In the genomic region with DNA sequence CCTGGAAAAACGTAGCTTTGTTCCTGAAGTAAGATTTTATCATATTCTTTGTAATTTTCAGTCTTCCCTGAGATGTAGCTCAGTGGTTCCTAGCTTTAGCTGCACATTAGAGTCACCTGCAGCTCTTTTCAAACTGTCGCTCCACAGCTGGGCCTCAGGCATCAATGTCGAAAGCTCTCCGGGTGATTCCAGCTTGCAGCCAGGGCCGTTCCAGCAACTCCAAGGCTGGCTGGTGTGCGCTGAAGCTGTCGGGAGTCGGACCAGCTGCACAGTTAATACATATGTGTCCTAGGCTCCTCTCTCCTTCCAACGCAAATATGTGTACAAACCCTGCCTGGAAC, we compare ENCODE assay signal across 8 cellular contexts. TPM values are rescaled to one million over a fixed set of nuclear protein-coding genes. Genes with fewer than 3 reads are reported as not detected.
DNase-seq lines count a peak whose midpoint lies in the region; ATAC-seq, FAIRE-seq and TF ChIP-seq lines count a peak whose summit lies in the region.

No MANE protein-coding gene starts in this region.

- H3K4me2 ChIP-seq in GM12878 (ENCODE audit: control insufficient read depth, insufficient read depth): peak overlapping the region; percentile 87

- H3K27me3 ChIP-seq in GM12878 (replicated peaks in 1 of 2; ENCODE audit: control insufficient read depth in 2 of 2, insufficient read depth in 2 of 2, low read length in 1 of 2): no peaks in the 10 kb centered on the region

- CTCF ChIA-PET in GM12878 (lab: Yijun Ruan, JAX): interaction anchor here (0.6 to 2.3 kb wide), 10 partner anchors 42 to 298 kb away, joined by 3 to 10 read pairs (median 4); a partner anchor contains a TSS

- TSS peak; percentile 96 for BruUV-seq in GM12878 (replicated peaks; lab: Mats Ljungman, UMichigan)

- peak overlapping the region; percentile 95 for H3K27ac ChIP-seq in GM12878 (ENCODE audit: control insufficient read depth, insufficient read depth)

- H3K27ac Mint-ChIP-seq in mesothelial cell of epicardium: peak overlapping the region; percentile 95

- H3K4me1 Mint-ChIP-seq in mesothelial cell of epicardium: peaks cover 27% of the 10 kb centered on the region

- WGBS in GM12878 (ENCODE audit: insufficient coverage, insufficient replicate concordance, low lambda C conversion rate, missing lambda C conversion rate): 0% methylated on average over 9 of the region's 9 CpGs

- peak overlapping the region; percentile 100 for H2AFZ ChIP-seq in GM12878 (ENCODE audit: control insufficient read depth, low read depth, low read length)

- peak overlapping the region; percentile 94 for H3K4me3 Mint-ChIP-seq in mesothelial cell of epicardium

- ATAC-seq in HG03196 (IDR thresholded peaks at IDR 0.05; ENCODE audit: unreplicated experiment) (peak; percentile 9), GM12878 (peak; percentile 54)

- DNase-seq in DMS53 treated with DMSO at 0.1 percent for 48 hours (lab: John Stamatoyannopoulos, UW; ENCODE audit: unreplicated experiment) (peak; percentile 69), DMS53 (lab: John Stamatoyannopoulos, UW) (no peak), GM12878 (ENCODE audit: low read depth, low spot score) (no peak), mesothelial cell of epicardium (ENCODE audit: low spot score in 2 of 2, unreplicated experiment in 2 of 2) (no peak), Ammon's horn (ENCODE audit: low spot score) (no peak), DMS153 treated with DMSO at 0.1 percent for 48 hours (lab: John Stamatoyannopoulos, UW; ENCODE audit: unreplicated experiment) (no peak)
- no peak for DNase-seq in activated CD4-positive, CD25-positive, alpha-beta regulatory T cell treated with anti-CD3 and anti-CD28 coated beads, Interleukin-2, amount 50 U/mL, for 72 hours

- TF ChIP-seq RAD21 in GM12878 (IDR thresholded peaks at IDR 0.05; ENCODE audit: insufficient read depth, low read depth, low read length): no peak

- H4K20me1 ChIP-seq in GM12878 (ENCODE audit: control insufficient read depth, insufficient read depth): no peaks in the 10 kb centered on the region

- no peaks in the 10 kb centered on the region for H3K36me3 Mint-ChIP-seq in mesothelial cell of epicardium

- peak overlapping the region; percentile 97 for H3K9ac ChIP-seq in GM12878 (ENCODE audit: control insufficient read depth, insufficient read depth, low read length)

- peak overlapping the region; percentile 86 for H3K4me3 ChIP-seq in GM12878

- in situ Hi-C loops in GM12878 (cut with MboI): no loop called here

- peaks cover 5% of the 10 kb centered on the region; the same call in 1 of the 2 replicates for H3K4me1 ChIP-seq in GM12878 (ENCODE audit: control insufficient read depth, insufficient read depth, low read length)

- FAIRE-seq in GM12878 (lab: Jason Lieb, UNC): no peak

- no peak for TF ChIP-seq EP300 in GM12878 (IDR thresholded peaks at IDR 0.05; ENCODE audit: borderline replicate concordance in 1 of 2, control insufficient read depth in 1 of 2, low read depth in 2 of 2, low read length in 2 of 2)

- no peaks in the 10 kb centered on the region for H3K9me3 ChIP-seq in GM12878 (replicated peaks; ENCODE audit: control insufficient read depth, insufficient read depth, low read length)

- H3K9me3 Mint-ChIP-seq in mesothelial cell of epicardium: no peaks in the 10 kb centered on the region

- no peaks in the 10 kb centered on the region for H3K36me3 ChIP-seq in GM12878 (ENCODE audit: control insufficient read depth in 2 of 2, insufficient read depth in 2 of 2, low read length in 1 of 2)

- TF ChIP-seq CTCF in GM12878 (IDR thresholded peaks at IDR 0.05 in 2 of 3, conservative IDR thresholded peaks at IDR 0.05 in 1 of 3; ENCODE audit: control insufficient read depth in 2 of 3, extremely low read depth in 1 of 3, insufficient read depth in 1 of 3, low read depth in 3 of 3, low read length in 3 of 3) (no peak), mesothelial cell of epicardium (IDR thresholded peaks at IDR 0.05; ENCODE audit: unreplicated experiment) (no peak)

- POLR2A ChIA-PET in GM12878 (lab: Charles Lee): interaction anchor here (0.7 to 1.4 kb wide), 3 partner anchors 41 to 44 kb away, joined by 3 read pairs; a partner anchor contains a TSS

- intact Hi-C loops in GM12878 (cut with micrococcal nuclease; ENCODE audit: unreplicated experiment): loop anchor here (2.0 kb wide), 2 partner anchors 42 kb away; a partner anchor contains a TSS

- peaks cover 13% of the 10 kb centered on the region for H3K79me2 ChIP-seq in GM12878 (ENCODE audit: control insufficient read depth, insufficient read depth, low read length)

- no peak for TF ChIP-seq POLR2A in GM12878 (IDR thresholded peaks at IDR 0.05; ENCODE audit: low read depth, low read length)

- RAD21 ChIA-PET in GM12878 (lab: Charles Lee; ENCODE audit: unreplicated experiment): interaction anchor here (1.7 to 3.2 kb wide), 2 partner anchors 43 to 143 kb away, joined by 4 to 17 read pairs; a partner anchor contains a TSS

- no peaks in the 10 kb centered on the region for H3K27me3 Mint-ChIP-seq in mesothelial cell of epicardium (ENCODE audit: low read depth)

- SMC1A ChIA-PET in GM12878 (lab: Charles Lee; ENCODE audit: uncharacterized antibody, unreplicated experiment): interaction anchor here (1.3 to 1.6 kb wide), 4 partner anchors 30 to 238 kb away, joined by 4 to 6 read pairs (median 5); a partner anchor contains a TSS

RNA-seq across cellular contexts. Expression of a gene that starts 0.6 kb away (rescaled TPM):
- 5.5 and 6.8 TPM in 2 replicates for total RNA-seq in GM12878 (2013; cell fraction: nucleolus; rRNA removed)
- total RNA-seq in GM12878 (2014; rRNA removed): 2.8 and 4.0 TPM in 2 replicates
- 4.2 and 4.7 TPM in 2 replicates for total RNA-seq in GM12878 (2014; rRNA removed; fragmentation: Illumina TruSeq; extraction: Trizol)
- total RNA-seq in GM12878 (2021): 3.5 TPM in 2 replicates
- polyA plus RNA-seq in GM12878 (2011; ENCODE audit: low read depth): 0.60 TPM
- polyA plus RNA-seq in GM12878 (2011; rRNA removed): 4.5 and 5.1 TPM in 2 replicates
- polyA plus RNA-seq in GM12878 (2011; cell fraction: cytosol; rRNA removed): 3.6 and 4.5 TPM in 2 replicates
- 3.0 and 4.1 TPM in 2 replicates for polyA plus RNA-seq in GM12878 (2011; cell fraction: nucleus; rRNA removed)
- polyA plus RNA-seq in GM12878 (2012): 0.92 and 2.7 TPM in 2 replicates
- polyA plus RNA-seq in GM12878 (2014; fragmentation: Illumina TruSeq; extraction: Trizol): 4.1 and 4.6 TPM in 2 replicates
- 1 to 10 TPM; 3.0 to 3.4 TPM for polyA plus RNA-seq in GM12878 (2014; fragmentation: Nextera tagmentation; extraction: Ambion mirVana)
- 2.4 and 2.5 TPM in 2 replicates for polyA plus RNA-seq in GM12878 (2014; rRNA removed)
- 1 to 10 TPM; 3.1 to 3.3 TPM for polyA plus RNA-seq in GM12878 (2016; fragmentation: Nextera tagmentation; extraction: Ambion mirVana)
- polyA minus RNA-seq in GM12878 (2011; rRNA and poly(A)+ RNA removed): 8.0 and 10.1 TPM in 2 replicates
- 1.7 and 4.1 TPM in 2 replicates for polyA minus RNA-seq in GM12878 (2011; cell fraction: cytosol; rRNA and poly(A)+ RNA removed)
- polyA minus RNA-seq in GM12878 (2011; cell fraction: nucleus; rRNA and poly(A)+ RNA removed): 2.1 and 3.1 TPM in 2 replicates
- total RNA-seq in mesothelial cell of epicardium: 5.9 to 6.2 TPM (median 6.2 TPM) in 3 replicates

RNA-seq across cellular contexts. Expression of a gene that starts 5.4 kb away (rescaled TPM):
- total RNA-seq in GM12878 (2013; cell fraction: nucleolus; rRNA removed): 41.0 and 42.4 TPM in 2 replicates
- 6.6 and 6.8 TPM in 2 replicates for total RNA-seq in GM12878 (2014; rRNA removed)
- total RNA-seq in GM12878 (2014; rRNA removed; fragmentation: Illumina TruSeq; extraction: Trizol): 5.7 and 6.0 TPM in 2 replicates
- total RNA-seq in GM12878 (2021): 8.7 and 9.8 TPM in 2 replicates
- polyA plus RNA-seq in GM12878 (2011; ENCODE audit: low read depth): 2.5 TPM
- polyA plus RNA-seq in GM12878 (2011; rRNA removed): 6.7 and 7.4 TPM in 2 replicates
- polyA plus RNA-seq in GM12878 (2011; cell fraction: cytosol; rRNA removed): 2.7 and 4.4 TPM in 2 replicates
- 13.3 and 14.6 TPM in 2 replicates for polyA plus RNA-seq in GM12878 (2011; cell fraction: nucleus; rRNA removed)
- 4.7 and 6.6 TPM in 2 replicates for polyA plus RNA-seq in GM12878 (2012)
- 5.3 and 6.4 TPM in 2 replicates for polyA plus RNA-seq in GM12878 (2014; fragmentation: Illumina TruSeq; extraction: Trizol)
- 1 to 10 TPM; 5.8 to 7.2 TPM for polyA plus RNA-seq in GM12878 (2014; fragmentation: Nextera tagmentation; extraction: Ambion mirVana)
- 6.4 and 6.8 TPM in 2 replicates for polyA plus RNA-seq in GM12878 (2014; rRNA removed)
- polyA plus RNA-seq in GM12878 (2016; fragmentation: Nextera tagmentation; extraction: Ambion mirVana): 1 to 10 TPM; 5.1 to 7.4 TPM
- polyA minus RNA-seq in GM12878 (2011; rRNA and poly(A)+ RNA removed): 3.7 and 5.4 TPM in 2 replicates
- polyA minus RNA-seq in GM12878 (2011; cell fraction: cytosol; rRNA and poly(A)+ RNA removed): 1.9 and 3.8 TPM in 2 replicates
- 8.9 and 11.5 TPM in 2 replicates for polyA minus RNA-seq in GM12878 (2011; cell fraction: nucleus; rRNA and poly(A)+ RNA removed)
- total RNA-seq in mesothelial cell of epicardium: 36.4 to 38.0 TPM (median 37.5 TPM) in 3 replicates

RNA-seq across cellular contexts. Expression of a gene that starts 42.3 kb away (rescaled TPM):
- total RNA-seq in GM12878 (2013; cell fraction: nucleolus; rRNA removed): 23.8 and 24.1 TPM in 2 replicates
- total RNA-seq in GM12878 (2014; rRNA removed) (0.11 and 0.93 TPM in 2 replicates), GM12878 (2014; rRNA removed; fragmentation: Illumina TruSeq; extraction: Trizol) (0.72 and 0.74 TPM in 2 replicates), GM12878 (2021) (0.59 and 0.85 TPM in 2 replicates), mesothelial cell of epicardium (16.7 to 17.2 TPM (median 17.0 TPM) in 3 replicates)
- polyA plus RNA-seq in GM12878 (2011; ENCODE audit: low read depth): 0.22 TPM
- polyA plus RNA-seq in GM12878 (2011; rRNA removed) (1.3 and 1.7 TPM in 2 replicates), GM12878 (2014; fragmentation: Illumina TruSeq; extraction: Trizol) (0.21 and 0.40 TPM in 2 replicates), GM12878 (2014; fragmentation: Nextera tagmentation; extraction: Ambion mirVana) (not detected), GM12878 (2014; rRNA removed) (0.22 and 0.30 TPM in 2 replicates), GM12878 (2016; fragmentation: Nextera tagmentation; extraction: Ambion mirVana) (under 1 TPM in 1 of 2 experiments, not detected in 1; 0.29 TPM)
- 1.4 and 1.7 TPM in 2 replicates for polyA plus RNA-seq in GM12878 (2011; cell fraction: cytosol; rRNA removed)
- 1.2 TPM in 2 replicates for polyA plus RNA-seq in GM12878 (2011; cell fraction: nucleus; rRNA removed)
- polyA plus RNA-seq in GM12878 (2012): 0.22 and 0.35 TPM in 2 replicates
- 4.5 and 5.8 TPM in 2 replicates for polyA minus RNA-seq in GM12878 (2011; rRNA and poly(A)+ RNA removed)
- polyA minus RNA-seq in GM12878 (2011; cell fraction: cytosol; rRNA and poly(A)+ RNA removed): 1.3 and 2.9 TPM in 2 replicates
- polyA minus RNA-seq in GM12878 (2011; cell fraction: nucleus; rRNA and poly(A)+ RNA removed): 6.5 and 7.4 TPM in 2 replicates

RNA-seq across cellular contexts. Expression of a gene that starts 43.4 kb away (rescaled TPM):
- 70.4 and 75.6 TPM in 2 replicates for total RNA-seq in GM12878 (2013; cell fraction: nucleolus; rRNA removed)
- total RNA-seq in GM12878 (2014; rRNA removed): 70.6 and 82.1 TPM in 2 replicates
- total RNA-seq in GM12878 (2014; rRNA removed; fragmentation: Illumina TruSeq; extraction: Trizol): 73.2 and 77.9 TPM in 2 replicates
- total RNA-seq in GM12878 (2021): 54.3 and 58.1 TPM in 2 replicates
- polyA plus RNA-seq in GM12878 (2011; ENCODE audit: low read depth): 24.8 TPM
- polyA plus RNA-seq in GM12878 (2011; rRNA removed): 86.6 and 93.6 TPM in 2 replicates
- 65.6 and 74.2 TPM in 2 replicates for polyA plus RNA-seq in GM12878 (2011; cell fraction: cytosol; rRNA removed)
- polyA plus RNA-seq in GM12878 (2011; cell fraction: nucleus; rRNA removed): 82.7 and 95.6 TPM in 2 replicates
- polyA plus RNA-seq in GM12878 (2012): 42.6 and 52.4 TPM in 2 replicates
- polyA plus RNA-seq in GM12878 (2014; fragmentation: Illumina TruSeq; extraction: Trizol): 88.5 and 90.5 TPM in 2 replicates
- 10 to 100 TPM; 54.8 to 77.0 TPM for polyA plus RNA-seq in GM12878 (2014; fragmentation: Nextera tagmentation; extraction: Ambion mirVana)
- polyA plus RNA-seq in GM12878 (2014; rRNA removed): 90.0 and 93.0 TPM in 2 replicates
- polyA plus RNA-seq in GM12878 (2016; fragmentation: Nextera tagmentation; extraction: Ambion mirVana): 10 to 100 TPM; 68.9 to 75.7 TPM
- 44.3 and 47.5 TPM in 2 replicates for polyA minus RNA-seq in GM12878 (2011; rRNA and poly(A)+ RNA removed)
- polyA minus RNA-seq in GM12878 (2011; cell fraction: cytosol; rRNA and poly(A)+ RNA removed): 20.6 and 21.8 TPM in 2 replicates
- 28.8 and 49.8 TPM in 2 replicates for polyA minus RNA-seq in GM12878 (2011; cell fraction: nucleus; rRNA and poly(A)+ RNA removed)
- 45.2 to 47.6 TPM (median 45.8 TPM) in 3 replicates for total RNA-seq in mesothelial cell of epicardium
